7 cellular contexts compared by ENCODE assay signal in the genomic region with DNA sequence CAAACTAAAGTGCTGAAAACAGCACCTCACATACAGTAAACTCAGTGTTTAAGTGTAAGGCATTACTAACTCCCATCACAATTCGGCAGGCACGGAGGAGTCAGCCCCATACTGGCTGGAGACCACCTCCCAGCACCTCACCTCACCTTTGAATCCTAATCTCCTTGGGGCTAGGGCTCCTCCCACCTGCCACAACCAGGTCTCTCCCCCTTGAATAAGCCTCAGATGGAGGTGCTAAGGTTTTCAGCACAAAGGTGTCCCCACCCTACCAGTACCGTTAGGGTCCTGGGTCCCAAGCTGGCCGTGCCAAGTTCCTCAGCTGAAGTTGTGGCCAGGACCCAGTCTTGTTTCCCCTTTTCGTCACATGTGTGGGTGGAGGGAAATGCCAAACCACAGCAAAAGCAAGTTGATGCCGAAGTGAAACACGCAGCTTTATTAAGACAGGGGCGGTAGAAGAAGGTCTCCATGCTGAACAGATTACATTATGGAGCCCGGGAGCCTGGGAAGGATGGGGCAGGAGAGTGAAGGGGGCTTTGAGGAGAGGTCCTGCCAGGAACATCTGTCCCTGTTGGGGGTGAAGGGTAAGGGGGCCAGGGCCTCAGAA. TPM values are rescaled to one million over a fixed set of nuclear protein-coding genes. Genes with fewer than 3 reads are reported as not detected.
A peak's percentile ranks its signal among the peaks of the same experiment; 100 is the strongest.
DNase-seq lines count a peak whose midpoint lies in the region; ATAC-seq, FAIRE-seq and TF ChIP-seq lines count a peak whose summit lies in the region.

A gene with protein sequence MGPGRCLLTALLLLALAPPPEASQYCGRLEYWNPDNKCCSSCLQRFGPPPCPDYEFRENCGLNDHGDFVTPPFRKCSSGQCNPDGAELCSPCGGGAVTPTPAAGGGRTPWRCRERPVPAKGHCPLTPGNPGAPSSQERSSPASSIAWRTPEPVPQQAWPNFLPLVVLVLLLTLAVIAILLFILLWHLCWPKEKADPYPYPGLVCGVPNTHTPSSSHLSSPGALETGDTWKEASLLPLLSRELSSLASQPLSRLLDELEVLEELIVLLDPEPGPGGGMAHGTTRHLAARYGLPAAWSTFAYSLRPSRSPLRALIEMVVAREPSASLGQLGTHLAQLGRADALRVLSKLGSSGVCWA (minus strand): TSS at position 332 of the 604 bp plus-strand sequence. CDS start 1,272 bp downstream, outside the sequence.

- no peaks in the 10 kb centered on the region for H3K27me3 ChIP-seq in H1 (replicated peaks in 1 of 4; ENCODE audit: control insufficient read depth in 3 of 4, extremely low read depth in 1 of 4, insufficient read depth in 3 of 4, low read length in 3 of 4)
- no peaks in the 10 kb centered on the region for H3K27me3 ChIP-seq in GM23248 (replicated peaks; ENCODE audit: insufficient read depth)

- peaks cover 8% of the 10 kb centered on the region for H3K36me3 Mint-ChIP-seq in IgD-negative memory B cell

- H3K4me1 ChIP-seq in H1 (replicated peaks in 1 of 4; ENCODE audit: control insufficient read depth in 3 of 4, insufficient read depth in 4 of 4, low read length in 3 of 4), result peaks cover 0 to 6% (median 3%) of the 10 kb centered on the region in 4 experiments; a peak in 3 of 7 replicates
- H3K4me1 ChIP-seq in GM23248 (ENCODE audit: insufficient read depth), result 0 out of 2 replicates have a peak, but pooled peaks cover 9% of the 10 kb centered on the region

- no peaks in the 10 kb centered on the region for H3K9me2 ChIP-seq in GM23248 (ENCODE audit: insufficient read depth)

- no peak within 1 kb of the TSS for H3K23ac ChIP-seq in H1 (ENCODE audit: insufficient read length)

- no peak within 1 kb of the TSS for H3K14ac ChIP-seq in H1 (ENCODE audit: insufficient read length)

- WGBS in H1 (ENCODE audit: extremely low coverage in 1 of 2, insufficient coverage in 1 of 2, insufficient read length in 1 of 2, insufficient replicate concordance in 2 of 2, low coverage in 1 of 2, low lambda C conversion rate in 2 of 2, missing lambda C conversion rate in 1 of 2), 2 experiments, result 91% methylated on average over 9 of the region's 9 CpGs; no CpG with 5 or more reads in 1 of the 2 experiments
- 89% methylated on average over 9 of the region's 9 CpGs for WGBS in GM23248 (ENCODE audit: low coverage in 1 of 2, low lambda C conversion rate in 2 of 2, missing lambda C conversion rate in 2 of 2), 2 experiments

- TF ChIP-seq EP300 in H1 (IDR thresholded peaks at IDR 0.05; ENCODE audit: borderline replicate concordance in 1 of 2, low read depth in 2 of 2, low read length in 2 of 2), result no peak

- peak within 1 kb of the TSS; percentile 79 for H4K91ac ChIP-seq in H1 (replicated peaks; ENCODE audit: insufficient read length, low read length)

- no peak for TF ChIP-seq CTCF in H1 (IDR thresholded peaks at IDR 0.05; ENCODE audit: control extremely low read depth in 1 of 3, insufficient read depth in 1 of 3, low read depth in 1 of 3, low read length in 3 of 3)

- FAIRE-seq in H1 (lab: Jason Lieb, UNC), result no peak

- H3K27ac Mint-ChIP-seq in IgD-negative memory B cell, result peak within 1 kb of the TSS; percentile 89 to 99 (median 98)

- H3K9ac ChIP-seq in H1 (replicated peaks in 1 of 4; ENCODE audit: extremely low read depth in 1 of 4, low read depth in 3 of 4, low read length in 3 of 4), result peak within 1 kb of the TSS in 2 of 4 experiments; percentile 1; a peak in 2 of 7 replicates
- H3K9ac ChIP-seq in GM23248, result no peak within 1 kb of the TSS

- H3K27me3 Mint-ChIP-seq in IgD-negative memory B cell, result no peaks in the 10 kb centered on the region

- H3K9me3 Mint-ChIP-seq in IgD-negative memory B cell, result no peaks in the 10 kb centered on the region

- no peak within 1 kb of the TSS for H3K18ac ChIP-seq in H1 (ENCODE audit: extremely low read depth, low read length)

- H4K20me1 ChIP-seq in H1 (replicated peaks in 1 of 2; ENCODE audit: control insufficient read depth in 1 of 2, insufficient read depth in 2 of 2, low read length in 2 of 2), result peaks cover 0 to 9% of the 10 kb centered on the region in 2 experiments
- no peaks in the 10 kb centered on the region for H4K20me1 ChIP-seq in GM23248 (ENCODE audit: insufficient read depth)

- no peak within 1 kb of the TSS for H4K5ac ChIP-seq in H1 (ENCODE audit: insufficient read length, low read depth, low read length)

- no peaks in the 10 kb centered on the region for H3K9me3 ChIP-seq in H1 (ENCODE audit: insufficient read depth in 2 of 2, low read depth in 1 of 2, low read length in 1 of 2)
- no peaks in the 10 kb centered on the region for H3K9me3 ChIP-seq in GM23248 (ENCODE audit: low read depth)

- TF ChIP-seq POLR2A in H1 (IDR thresholded peaks at IDR 0.05; ENCODE audit: control extremely low read depth in 1 of 2, low read depth in 2 of 2, low read length in 2 of 2), result no peak

- H2BK20ac ChIP-seq in H1 (ENCODE audit: low read length), result no peak within 1 kb of the TSS

- peaks cover 21% of the 10 kb centered on the region; the same call in 1 of the 2 replicates for H3F3A ChIP-seq in GM23248 (ENCODE audit: insufficient read depth)

- H3K36me3 ChIP-seq in H1 (ENCODE audit: control insufficient read depth in 2 of 4, insufficient read depth in 4 of 4, low read length in 3 of 4) (peaks cover 6 to 15% (median 9%) of the 10 kb centered on the region in 4 experiments; a peak in 5 of 8 replicates), GM23248 (ENCODE audit: low read depth) (no peaks in the 10 kb centered on the region)

- H3K79me2 ChIP-seq in H1 (ENCODE audit: control insufficient read depth in 1 of 2, insufficient read depth in 2 of 2, low read length in 2 of 2) (peaks cover 0 to 7% of the 10 kb centered on the region in 2 experiments; a peak in 1 of 4 replicates), GM23248 (ENCODE audit: insufficient read depth) (peaks cover 25% of the 10 kb centered on the region)

- H3K4me3 Mint-ChIP-seq in IgD-negative memory B cell, result peak within 1 kb of the TSS; percentile 90 to 100 (median 94)

- H2BK15ac ChIP-seq in H1 (ENCODE audit: low read length), result peak within 1 kb of the TSS; percentile 72; the same call in 1 of the 2 replicates

- H2BK12ac ChIP-seq in H1 (ENCODE audit: low read depth, low read length), result peak within 1 kb of the TSS; percentile 60; the same call in 1 of the 2 replicates

- peak within 1 kb of the TSS; percentile 37 for H3K4ac ChIP-seq in H1 (replicated peaks; ENCODE audit: insufficient read length, low read depth, low read length)

- no peak within 1 kb of the TSS for H3K56ac ChIP-seq in H1 (replicated peaks; ENCODE audit: insufficient read length, low read depth, low read length)

- no peak for TF ChIP-seq RAD21 in H1 (IDR thresholded peaks at IDR 0.05 in 1 of 2, conservative IDR thresholded peaks at IDR 0.05 in 1 of 2; ENCODE audit: low read depth in 2 of 2, low read length in 2 of 2)

- H3K4me1 Mint-ChIP-seq in IgD-negative memory B cell, result peaks cover 17 to 38% (median 34%) of the 10 kb centered on the region in 3 donors

- H2AK5ac ChIP-seq in H1 (ENCODE audit: low read depth, low read length), result peak within 1 kb of the TSS; percentile 39; the same call in 1 of the 2 replicates

- H2BK120ac ChIP-seq in H1 (replicated peaks; ENCODE audit: low read depth, low read length), result no peak within 1 kb of the TSS

- H3K4me3 ChIP-seq in H1 (ENCODE audit: extremely low read depth in 1 of 4, insufficient read depth in 2 of 4, low read depth in 3 of 4, low read length in 4 of 4) (peak within 1 kb of the TSS; percentile 10 to 86 (median 54); a peak in 5 of 8 replicates), skeletal muscle cell (ENCODE audit: low read depth, low read length) (peak within 1 kb of the TSS; percentile 64), GM23248 (no peak within 1 kb of the TSS)

- in situ Hi-C loops in GM23248 (cut with MboI), result no loop called here

- H3K27ac ChIP-seq in H1 (ENCODE audit: low read depth, low read length), result no peak within 1 kb of the TSS
- no peak within 1 kb of the TSS for H3K27ac ChIP-seq in GM23248

- no peak within 1 kb of the TSS for H2BK5ac ChIP-seq in H1 (ENCODE audit: low read depth, low read length)

- H2AFZ ChIP-seq in H1 (ENCODE audit: low read length) (no peak within 1 kb of the TSS), GM23248 (no peak within 1 kb of the TSS)

- H3K79me1 ChIP-seq in H1 (ENCODE audit: low read depth, low read length), result no peaks in the 10 kb centered on the region; the same call in none of the 2 replicates

- H3K4me2 ChIP-seq in H1 (ENCODE audit: insufficient read depth in 1 of 2, low read depth in 2 of 2, low read length in 2 of 2) (peak within 1 kb of the TSS; percentile 70 to 78), GM23248 (ENCODE audit: unreplicated experiment) (no peak within 1 kb of the TSS)

- ATAC-seq in HG03280 (IDR thresholded peaks at IDR 0.05; ENCODE audit: unreplicated experiment) (no peak), HG03039 (IDR thresholded peaks at IDR 0.05; ENCODE audit: unreplicated experiment) (no peak)

- POLR2A ChIA-PET in H1 (lab: Charles Lee; ENCODE audit: partially characterized antibody), result interaction anchor here (0.7 to 1.1 kb wide), 2 partner anchors 24 to 51 kb away, joined by 3 to 5 read pairs; no protein-coding TSS in a partner anchor

- H3K23me2 ChIP-seq in H1 (ENCODE audit: low read depth, low read length), result peaks cover 17% of the 10 kb centered on the region; the same call in 1 of the 2 replicates

- DNase-seq in activated CD4-positive, alpha-beta T cell treated with anti-CD3 and anti-CD28 coated beads for 24 hours (ENCODE audit: low read depth in 2 of 2), result peak; percentile 51 to 58
- DNase-seq in H1 (ENCODE audit: low read depth in 1 of 2, low spot score in 2 of 2) (no peak), skeletal muscle cell (ENCODE audit: low read depth) (no peak), GM23248 (no peak)

- 0 out of 2 replicates have a peak within 1 kb of the TSS, but pooled peaks have one; percentile 39 for H4K8ac ChIP-seq in H1 (ENCODE audit: extremely low read depth, insufficient read depth, low read length)

- CTCF ChIA-PET in H1 (lab: Charles Lee; ENCODE audit: partially characterized antibody), result interaction anchor here (0.6 to 8.9 kb wide), 5 partner anchors 10 to 76 kb away, joined by 3 to 80 read pairs (median 4); no protein-coding TSS in a partner anchor

TF ChIP-seq in H1, 55 proteins besides CTCF, POLR2A, EP300 and RAD21 (continues in another document):
- no peak for TF ChIP-seq TAF1 (IDR thresholded peaks at IDR 0.05; ENCODE audit: low read depth, low read length)
- no peak for TF ChIP-seq JUND (IDR thresholded peaks at IDR 0.05; ENCODE audit: low read length)

RNA-seq across cellular contexts. Expression of the gene that starts here (rescaled TPM):
- polyA plus RNA-seq in IgD-negative memory B cell (140 TPM), H1 (2011; rRNA removed) (28.9 and 40.3 TPM in 2 replicates), GM23248 (2016; fragmentation: Nextera tagmentation; extraction: Ambion mirVana) (3.2 and 3.3 TPM in 2 replicates)
- total RNA-seq in H1 (2021; fragmentation: NEBNext Ultra II Directional; extraction: Animal tissue kit (Norgen Biotek cat#: 25700)), result 8.4 and 12.2 TPM in 2 replicates
- 18.4 TPM for polyA plus RNA-seq in H1 (2011; cell fraction: cytosol; rRNA removed)
- polyA plus RNA-seq in H1 (2011; cell fraction: nucleus; rRNA removed), result 21.5 TPM
- polyA plus RNA-seq in H1 (2012, experiment 1 of 2), result 8.9 to 15.1 TPM (median 14.9 TPM) in 4 replicates
- polyA plus RNA-seq in H1 (2012, experiment 2 of 2), result 22.9 TPM
- polyA plus RNA-seq in H1 (2013, experiment 1 of 2), result 8.9 TPM
- polyA plus RNA-seq in H1 (2013, experiment 2 of 2), result 9.4 TPM
- 3.0 and 5.6 TPM in 2 replicates for polyA minus RNA-seq in H1 (2011; rRNA and poly(A)+ RNA removed)
- 9.5 TPM for polyA minus RNA-seq in H1 (2011; cell fraction: cytosol; rRNA and poly(A)+ RNA removed)
- 8.9 TPM for polyA minus RNA-seq in H1 (2011; cell fraction: nucleus; rRNA and poly(A)+ RNA removed)
- total RNA-seq in GM23248 (2014; rRNA removed; shearing (Covaris generic)), result 1.4 TPM in 1 of 2 replicates, not detected in the other

Comparison
In these comparisons a context has a peak if more than half of its experiments do, and no peak if none do; other contexts are left out.
1. DNase-seq: peak in activated CD4-positive, alpha-beta T cell treated with anti-CD3 and anti-CD28 coated beads for 24 hours (2 of 2); none in H1 (0 of 2), skeletal muscle cell (single experiment) and GM23248 (single experiment).